Comparison of ENCODE assay signal across 1 cellular context in genomic region chr17:75712480-75712879, GRCh38.
TF ChIP-seq lines count a peak whose summit lies in the region.

No MANE protein-coding gene starts in this region.

TF ChIP-seq in SK-N-SH treated with all-trans-retinoic acid at 6 μM for 48 hours, 23 proteins besides CTCF, POLR2A, EP300 and RAD21 (continued from another document):
- TF ChIP-seq, protein P1, sequence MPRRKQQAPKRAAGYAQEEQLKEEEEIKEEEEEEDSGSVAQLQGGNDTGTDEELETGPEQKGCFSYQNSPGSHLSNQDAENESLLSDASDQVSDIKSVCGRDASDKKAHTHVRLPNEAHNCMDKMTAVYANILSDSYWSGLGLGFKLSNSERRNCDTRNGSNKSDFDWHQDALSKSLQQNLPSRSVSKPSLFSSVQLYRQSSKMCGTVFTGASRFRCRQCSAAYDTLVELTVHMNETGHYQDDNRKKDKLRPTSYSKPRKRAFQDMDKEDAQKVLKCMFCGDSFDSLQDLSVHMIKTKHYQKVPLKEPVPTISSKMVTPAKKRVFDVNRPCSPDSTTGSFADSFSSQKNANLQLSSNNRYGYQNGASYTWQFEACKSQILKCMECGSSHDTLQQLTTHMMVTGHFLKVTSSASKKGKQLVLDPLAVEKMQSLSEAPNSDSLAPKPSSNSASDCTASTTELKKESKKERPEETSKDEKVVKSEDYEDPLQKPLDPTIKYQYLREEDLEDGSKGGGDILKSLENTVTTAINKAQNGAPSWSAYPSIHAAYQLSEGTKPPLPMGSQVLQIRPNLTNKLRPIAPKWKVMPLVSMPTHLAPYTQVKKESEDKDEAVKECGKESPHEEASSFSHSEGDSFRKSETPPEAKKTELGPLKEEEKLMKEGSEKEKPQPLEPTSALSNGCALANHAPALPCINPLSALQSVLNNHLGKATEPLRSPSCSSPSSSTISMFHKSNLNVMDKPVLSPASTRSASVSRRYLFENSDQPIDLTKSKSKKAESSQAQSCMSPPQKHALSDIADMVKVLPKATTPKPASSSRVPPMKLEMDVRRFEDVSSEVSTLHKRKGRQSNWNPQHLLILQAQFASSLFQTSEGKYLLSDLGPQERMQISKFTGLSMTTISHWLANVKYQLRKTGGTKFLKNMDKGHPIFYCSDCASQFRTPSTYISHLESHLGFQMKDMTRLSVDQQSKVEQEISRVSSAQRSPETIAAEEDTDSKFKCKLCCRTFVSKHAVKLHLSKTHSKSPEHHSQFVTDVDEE (CRISPR knock-in tag; IDR thresholded peaks at IDR 0.05): no peak
- TF ChIP-seq TOX (CRISPR knock-in tag; IDR thresholded peaks at IDR 0.05; ENCODE audit: borderline replicate concordance) (no peak), ZNF8 (CRISPR knock-in tag; IDR thresholded peaks at IDR 0.05) (no peak), CSDC2 (CRISPR knock-in tag; IDR thresholded peaks at IDR 0.05) (no peak), GLIS3 (CRISPR knock-in tag; IDR thresholded peaks at IDR 0.05) (no peak), ISL1 (CRISPR knock-in tag; IDR thresholded peaks at IDR 0.05) (no peak), PATZ1 (CRISPR knock-in tag; IDR thresholded peaks at IDR 0.05; ENCODE audit: borderline replicate concordance) (no peak), ARNTL (CRISPR knock-in tag; IDR thresholded peaks at IDR 0.05; ENCODE audit: borderline replicate concordance, low read depth) (no peak)
